ENCODE assay signal across 14 cellular contexts in the genomic region with DNA sequence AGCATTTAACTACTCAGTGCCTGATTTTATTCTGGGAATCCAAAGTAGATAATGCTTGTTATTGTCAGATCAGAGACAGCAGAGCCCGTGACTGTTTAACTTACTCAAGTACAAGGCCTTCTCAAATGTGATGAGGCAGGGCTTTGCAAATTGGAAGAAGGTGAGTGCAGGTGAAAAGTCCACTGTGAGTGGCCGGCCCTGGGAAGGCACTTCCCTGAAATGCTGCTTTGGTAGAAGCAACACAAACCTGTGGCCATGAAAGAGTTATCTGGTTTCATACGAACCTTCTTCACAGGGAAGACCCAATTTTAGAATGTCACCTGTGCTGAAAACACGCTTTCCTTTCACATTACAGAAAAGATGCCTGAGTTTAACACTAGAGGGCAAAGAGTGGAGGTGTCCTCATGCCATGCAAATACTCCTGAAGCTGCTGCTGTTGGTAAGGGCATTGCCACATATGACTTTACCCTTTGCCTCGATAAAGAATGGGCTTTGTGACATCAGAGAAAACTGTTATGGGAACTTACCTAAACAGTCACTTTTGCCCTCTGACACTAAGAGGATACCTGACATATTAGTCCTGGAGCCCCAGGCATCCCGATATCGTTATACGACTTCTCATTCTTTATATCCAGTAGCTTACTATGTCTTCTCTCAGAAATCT. TPM values are rescaled to one million over a fixed set of nuclear protein-coding genes. Genes with fewer than 3 reads are reported as not detected.
DNase-seq lines count a peak whose midpoint lies in the region; ATAC-seq and TF ChIP-seq lines count a peak whose summit lies in the region.
"Had no signal": no experiment of that assay in that cellular context is flagged by ENCODE, and none has a peak within 500 bp of the region (broad histone marks: within the 10 kb centered on the region; RNA-seq: fewer than 3 reads in every experiment).

No MANE protein-coding gene starts in this region.

- H3K79me2 ChIP-seq in trophoblast cell (ENCODE audit: control insufficient read depth, insufficient read depth, low read length, poor library complexity), result no peaks in the 10 kb centered on the region

- no peak overlapping the region for H3K4me3 Mint-ChIP-seq in CD4-positive, alpha-beta memory T cell
- H3K4me3 Mint-ChIP-seq: activated CD4-positive, alpha-beta T cell treated with anti-CD3 and anti-CD28 coated beads, Interleukin-2, amount 10 ng/mL, durations not matched to agents 24 days and 14 days; activated T-cell treated with anti-CD3 and anti-CD28 coated beads, Interleukin-2, amount 50 U/mL, for 24 hours had no signal

- H2BK12ac ChIP-seq in trophoblast cell (ENCODE audit: low read length), result peak overlapping the region; percentile 36

- peaks cover 4% of the 10 kb centered on the region for H3K79me1 ChIP-seq in trophoblast cell (ENCODE audit: low read length)

- no peaks in the 10 kb centered on the region for H3K9me3 ChIP-seq in trophoblast cell (ENCODE audit: insufficient read depth, low read depth, low read length)
- no peaks in the 10 kb centered on the region for H3K9me3 ChIP-seq in CD4-positive, alpha-beta memory T cell (ENCODE audit: control insufficient read depth in 1 of 2, low read length in 2 of 2)

- peaks cover 0 to 7% (median 0%) of the 10 kb centered on the region in 8 donors for H3K9me3 Mint-ChIP-seq in CD4-positive, alpha-beta memory T cell
- H3K9me3 Mint-ChIP-seq: activated CD4-positive, alpha-beta T cell treated with anti-CD3 and anti-CD28 coated beads, Interleukin-2, amount 10 ng/mL, durations not matched to agents 24 days and 14 days; activated T-cell treated with anti-CD3 and anti-CD28 coated beads, Interleukin-2, amount 50 U/mL, for 24 hours had no signal

- DNase-seq in Caki2 (ENCODE audit: low read depth), result peak; percentile 17
- peak; percentile 15 for DNase-seq in NAMALWA (ENCODE audit: low spot score)
- DNase-seq in foreskin keratinocyte, result no peak
- DNase-seq in trophoblast cell, result peak in 1 of 2 donors; percentile 45
- DNase-seq in LoVo (ENCODE audit: low spot score), result no peak
- DNase-seq in GF-D8 (lab: John Stamatoyannopoulos, UW), result no peak
- DNase-seq in CD4-positive, alpha-beta memory T cell, result no peak
- DNase-seq: activated CD4-positive, alpha-beta T cell treated with anti-CD3 and anti-CD28 coated beads, Interleukin-2, amount 10 ng/mL, durations not matched to agents 24 days and 14 days; activated T-cell treated with anti-CD3 and anti-CD28 coated beads, Interleukin-2, amount 50 U/mL, for 24 hours; DND-41; NCI-H1436 treated with DMSO at 0.1 percent for 48 hours; occipital lobe had no signal

- peaks cover 2% of the 10 kb centered on the region in 2 donors for H3K27me3 Mint-ChIP-seq in CD4-positive, alpha-beta memory T cell
- H3K27me3 Mint-ChIP-seq: activated CD4-positive, alpha-beta T cell treated with anti-CD3 and anti-CD28 coated beads, Interleukin-2, amount 10 ng/mL, durations not matched to agents 24 days and 14 days; activated T-cell treated with anti-CD3 and anti-CD28 coated beads, Interleukin-2, amount 50 U/mL, for 24 hours had no signal

- H3K4me3 ChIP-seq in trophoblast cell (ENCODE audit: low read depth, low read length), result no peak overlapping the region
- no peak overlapping the region for H3K4me3 ChIP-seq in CD4-positive, alpha-beta memory T cell (ENCODE audit: low read length in 2 of 2)
- H3K4me3 ChIP-seq: coronary artery had no signal

- no peaks in the 10 kb centered on the region for H3K4me1 Mint-ChIP-seq in CD4-positive, alpha-beta memory T cell
- H3K4me1 Mint-ChIP-seq: activated CD4-positive, alpha-beta T cell treated with anti-CD3 and anti-CD28 coated beads, Interleukin-2, amount 10 ng/mL, durations not matched to agents 24 days and 14 days had no signal

- in situ Hi-C loops in Caki2 (cut with HindIII; ENCODE audit: low pct_unique_long_range_greater_than_20kb, low sequenced_read_pairs), result no loop called here

- H2BK5ac ChIP-seq in trophoblast cell (ENCODE audit: low read depth, low read length, poor library complexity), result no peak overlapping the region

- no peak overlapping the region for H3K4me2 ChIP-seq in trophoblast cell (ENCODE audit: low read length)

- H4K12ac ChIP-seq in trophoblast cell (ENCODE audit: low read depth, low read length), result no peak overlapping the region

- no peaks in the 10 kb centered on the region for H3K36me3 Mint-ChIP-seq in CD4-positive, alpha-beta memory T cell

- no peak overlapping the region for H3K4ac ChIP-seq in trophoblast cell (ENCODE audit: low read depth, low read length)

- H4K91ac ChIP-seq in trophoblast cell (ENCODE audit: low read depth, low read length), result peak overlapping the region; percentile 79

- POLR2A ChIA-PET in CD4-positive, alpha-beta memory T cell (lab: Charles Lee; ENCODE audit: partially characterized antibody), result no interaction called here

- H3K18ac ChIP-seq in trophoblast cell (ENCODE audit: low read length), result no peak overlapping the region

- H3K4me1 ChIP-seq in foreskin keratinocyte, result no peaks in the 10 kb centered on the region
- peaks cover 10 to 13% of the 10 kb centered on the region in 2 experiments for H3K4me1 ChIP-seq in trophoblast cell (ENCODE audit: control insufficient read depth in 1 of 2, insufficient read depth in 2 of 2, low read length in 2 of 2)
- no peaks in the 10 kb centered on the region for H3K4me1 ChIP-seq in CD4-positive, alpha-beta memory T cell (ENCODE audit: insufficient read depth, low read length)

- no peak overlapping the region for H4K8ac ChIP-seq in trophoblast cell (ENCODE audit: low read depth, low read length)

- no peak overlapping the region for H3K9ac ChIP-seq in trophoblast cell (ENCODE audit: low read length)

- H2BK120ac ChIP-seq in trophoblast cell (ENCODE audit: insufficient read depth, low read length, poor library complexity), result no peak overlapping the region

- CTCF ChIA-PET in CD4-positive, alpha-beta memory T cell (lab: Charles Lee; ENCODE audit: partially characterized antibody), result no interaction called here

- H3K27me3 ChIP-seq in foreskin keratinocyte (no peaks in the 10 kb centered on the region), trophoblast cell (ENCODE audit: insufficient read depth, low read length) (no peaks in the 10 kb centered on the region)
- no peaks in the 10 kb centered on the region for H3K27me3 ChIP-seq in CD4-positive, alpha-beta memory T cell (ENCODE audit: insufficient read depth, low read length)

- H3K14ac ChIP-seq in trophoblast cell (ENCODE audit: low read length), result no peak overlapping the region

- TF ChIP-seq CTCF in foreskin keratinocyte (conservative IDR thresholded peaks at IDR 0.05), result peak; percentile 26

- intact Hi-C loops in CD4-positive, alpha-beta memory T cell (cut with micrococcal nuclease), result no loop called here

- no peak overlapping the region for H2AK5ac ChIP-seq in trophoblast cell (ENCODE audit: low read length)

- no peak overlapping the region for H3K23ac ChIP-seq in trophoblast cell (ENCODE audit: low read length)

- no peak for ATAC-seq in foreskin keratinocyte
- no peak for ATAC-seq in GM21528 (IDR thresholded peaks at IDR 0.05; ENCODE audit: low FRiP score, unreplicated experiment)

- H2AFZ ChIP-seq in trophoblast cell (ENCODE audit: insufficient read depth, low read length, poor library complexity), result no peak overlapping the region

- H3K36me3 ChIP-seq in trophoblast cell (ENCODE audit: control insufficient read depth in 1 of 2, insufficient read depth in 2 of 2, low read length in 2 of 2), result no peaks in the 10 kb centered on the region
- H3K36me3 ChIP-seq in CD4-positive, alpha-beta memory T cell (ENCODE audit: insufficient read depth, low read length), result no peaks in the 10 kb centered on the region

- no peak overlapping the region for H3K27ac Mint-ChIP-seq in CD4-positive, alpha-beta memory T cell
- H3K27ac Mint-ChIP-seq: activated CD4-positive, alpha-beta T cell treated with anti-CD3 and anti-CD28 coated beads, Interleukin-2, amount 10 ng/mL, durations not matched to agents 24 days and 14 days; activated T-cell treated with anti-CD3 and anti-CD28 coated beads, Interleukin-2, amount 50 U/mL, for 24 hours had no signal

- WGBS in trophoblast cell (ENCODE audit: extremely low coverage, insufficient coverage, insufficient read length), result no CpG with 5 or more reads among the region's 8 CpGs

- H3K27ac ChIP-seq in foreskin keratinocyte, result no peak overlapping the region
- no peak overlapping the region for H3K27ac ChIP-seq in trophoblast cell (ENCODE audit: low read depth, low read length)
- no peak overlapping the region for H3K27ac ChIP-seq in CD4-positive, alpha-beta memory T cell (ENCODE audit: low read depth, low read length)
- H3K27ac ChIP-seq: coronary artery had no signal

RNA-seq across cellular contexts. Expression of a gene that starts 8.0 kb away (rescaled TPM):
- 1.4 and 1.6 TPM in 2 replicates for total RNA-seq in Caki2 (2014; rRNA removed; shearing (Covaris generic); ENCODE audit: low replicate concordance)
- total RNA-seq in foreskin keratinocyte, result not detected in 2 replicates
- not detected in 2 replicates for polyA plus RNA-seq in foreskin keratinocyte
- 3.6 and 3.7 TPM in 2 replicates for polyA plus RNA-seq in trophoblast cell (2013)
- total RNA-seq in CD4-positive, alpha-beta memory T cell, result not detected
- polyA plus RNA-seq in CD4-positive, alpha-beta memory T cell, result not detected
- total RNA-seq: activated CD4-positive, alpha-beta T cell treated with anti-CD3 and anti-CD28 coated beads, Interleukin-2, amount 10 ng/mL, durations not matched to agents 24 days and 14 days had no signal

Comparison
In these comparisons a context has a peak if more than half of its experiments do, and no peak if none do; other contexts are left out.
1. DNase-seq: peak in Caki2 (single experiment) and NAMALWA (single experiment); none in foreskin keratinocyte (0 of 2), LoVo (single experiment), GF-D8 (single experiment) and CD4-positive, alpha-beta memory T cell (0 of 5).